24 cellular contexts compared by ENCODE assay signal in the genomic region with DNA sequence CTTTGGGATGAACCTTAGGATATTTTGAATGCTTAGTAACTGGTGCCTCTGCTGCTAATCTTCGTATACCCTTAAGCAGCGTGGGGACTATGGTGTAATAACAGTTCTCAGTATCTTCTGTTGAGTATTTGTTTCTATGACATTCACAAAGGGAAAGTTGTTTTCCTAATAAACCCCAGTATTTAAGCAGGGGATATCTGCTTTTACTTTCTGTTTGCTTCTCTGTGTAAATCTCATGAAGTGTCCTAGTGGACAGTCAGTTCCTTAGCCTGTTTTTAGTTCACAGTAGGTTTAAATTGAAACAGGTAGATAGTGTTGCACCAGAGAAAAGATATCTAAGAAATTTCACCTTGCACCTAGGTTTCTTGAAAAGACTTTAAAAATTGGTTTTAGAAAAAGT. TPM values are rescaled to one million over a fixed set of nuclear protein-coding genes. Genes with fewer than 3 reads are reported as not detected.
DNase-seq lines count a peak whose midpoint lies in the region; ATAC-seq and TF ChIP-seq lines count a peak whose summit lies in the region.
"Had no signal": no experiment of that assay in that cellular context is flagged by ENCODE, and none has a peak within 500 bp of the region (broad histone marks: within the 10 kb centered on the region; RNA-seq: fewer than 3 reads in every experiment).

No MANE protein-coding gene starts in this region.

- H4K20me1 ChIP-seq in SK-N-SH (ENCODE audit: insufficient read depth) (no peaks in the 10 kb centered on the region), Loucy (ENCODE audit: insufficient read depth, low read length, poor library complexity, severe bottlenecking) (no peaks in the 10 kb centered on the region)

- H3K4me1 ChIP-seq in SK-N-SH (ENCODE audit: control insufficient read depth in 1 of 2, insufficient read depth in 2 of 2, low read depth in 1 of 2, low read length in 1 of 2): no peaks in the 10 kb centered on the region
- H3K4me1 ChIP-seq in Loucy (ENCODE audit: insufficient read depth, low read length, poor library complexity, severe bottlenecking): peaks cover 16% of the 10 kb centered on the region
- H3K4me1 ChIP-seq: BE2C, left ventricle myocardium inferior, psoas muscle, transverse colon had no signal

- TF ChIP-seq EP300 in SK-N-SH (IDR thresholded peaks at IDR 0.05; ENCODE audit: borderline replicate concordance in 1 of 2, low read depth in 1 of 2, low read length in 1 of 2): no peak

- H2AFZ ChIP-seq in SK-N-SH (ENCODE audit: low read depth) (no peak overlapping the region), Loucy (ENCODE audit: low read length) (peak overlapping the region; percentile 61; the same call in 1 of the 2 replicates)

- H3K9ac ChIP-seq in SK-N-SH (no peak overlapping the region), Loucy (ENCODE audit: low read depth, low read length, poor library complexity, severe bottlenecking) (peak overlapping the region; percentile 8)

- no peak for TF ChIP-seq RAD21 in SK-N-SH (IDR thresholded peaks at IDR 0.05; ENCODE audit: low read length)

- 94% methylated on average over 2 of the region's 2 CpGs for WGBS in SK-N-SH (ENCODE audit: low lambda C conversion rate)

- H3K27ac ChIP-seq in SK-N-SH (ENCODE audit: low read depth in 2 of 2, low read length in 1 of 2): no peak overlapping the region
- no peak overlapping the region for H3K27ac ChIP-seq in dorsolateral prefrontal cortex
- H3K27ac ChIP-seq: 22Rv1, left ventricle myocardium inferior, psoas muscle, skin epidermis, transverse colon had no signal

- no peaks in the 10 kb centered on the region; the same call in 1 of the 2 replicates for H3K9me2 ChIP-seq in SK-N-SH
- no peaks in the 10 kb centered on the region for H3K9me2 ChIP-seq in Loucy (replicated peaks; ENCODE audit: low read depth, low read length)

- peak; percentile 51 for ATAC-seq in SK-N-SH treated with all-trans-retinoic acid at 6 μM for 48 hours
- no peak for ATAC-seq in GM21360 (IDR thresholded peaks at IDR 0.05; ENCODE audit: unreplicated experiment)
- ATAC-seq: activated CD8-positive, alpha-beta T cell treated with anti-CD3 and anti-CD28 coated beads for 36 hours; mucosa of descending colon; psoas muscle had no signal

- H3K4me3 ChIP-seq in SK-N-SH (ENCODE audit: low read depth in 2 of 2, low read length in 1 of 2) (no peak overlapping the region), Loucy (ENCODE audit: low read length, poor library complexity, severe bottlenecking) (peak overlapping the region; percentile 34), fibroblast of the aortic adventitia (ENCODE audit: low read depth, low read length) (no peak overlapping the region), dorsolateral prefrontal cortex (peak overlapping the region in 5 of 59 donors; percentile 0 to 35 (median 12))
- H3K4me3 ChIP-seq: left ventricle myocardium inferior, mucosa of descending colon, psoas muscle, skin epidermis, transverse colon had no signal

- H3K36me3 ChIP-seq in SK-N-SH (replicated peaks in 1 of 2; ENCODE audit: control insufficient read depth in 1 of 2, insufficient read depth in 2 of 2, low read length in 1 of 2): peaks cover 2 to 12% of the 10 kb centered on the region in 2 experiments
- no peaks in the 10 kb centered on the region for H3K36me3 ChIP-seq in Loucy (ENCODE audit: insufficient read depth, low read length)
- H3K36me3 ChIP-seq: BE2C had no signal

- CTCF ChIA-PET in SK-N-SH (lab: Yijun Ruan, JAX): no interaction called here

- TF ChIP-seq CTCF in SK-N-SH (IDR thresholded peaks at IDR 0.05): no peak
- TF ChIP-seq CTCF in Loucy (conservative IDR thresholded peaks at IDR 0.05; ENCODE audit: low read length): peak; percentile 16; the same call in 1 of the 2 replicates
- TF ChIP-seq CTCF in fibroblast of the aortic adventitia (IDR thresholded peaks at IDR 0.05; ENCODE audit: insufficient read depth, low read length): peak; percentile 12
- TF ChIP-seq CTCF in dorsolateral prefrontal cortex (IDR thresholded peaks at IDR 0.05 in 54 of 56, conservative IDR thresholded peaks at IDR 0.05 in 2 of 56; ENCODE audit: low read depth in 1 of 56, partially characterized antibody in 56 of 56): peak in 1 of 56 donors; percentile 14

- POLR2A ChIA-PET in SK-N-SH (lab: Yijun Ruan, JAX): no interaction called here

- H3F3A ChIP-seq in SK-N-SH (replicated peaks; ENCODE audit: insufficient read depth): no peaks in the 10 kb centered on the region
- no peaks in the 10 kb centered on the region for H3F3A ChIP-seq in Loucy (ENCODE audit: low read depth)

- H3K27me3 ChIP-seq in SK-N-SH (ENCODE audit: insufficient read depth): no peaks in the 10 kb centered on the region
- no peaks in the 10 kb centered on the region for H3K27me3 ChIP-seq in Loucy (ENCODE audit: insufficient read depth, low read length, poor library complexity, severe bottlenecking)
- no peaks in the 10 kb centered on the region for H3K27me3 ChIP-seq in dorsolateral prefrontal cortex
- H3K27me3 ChIP-seq: BE2C, transverse colon had no signal

- intact Hi-C loops in dorsolateral prefrontal cortex (cut with DNase I): no loop called here

- H3K9me3 ChIP-seq in SK-N-SH: no peaks in the 10 kb centered on the region
- H3K9me3 ChIP-seq in Loucy (ENCODE audit: insufficient read depth, low read depth, low read length): no peaks in the 10 kb centered on the region
- H3K9me3 ChIP-seq: BE2C, left ventricle myocardium inferior, mucosa of descending colon, psoas muscle, transverse colon had no signal

- DNase-seq in SK-N-SH: no peak
- DNase-seq in fibroblast of the aortic adventitia (ENCODE audit: low read depth): peak; percentile 10
- no peak for DNase-seq in NCI-H1694 (lab: John Stamatoyannopoulos, UW)
- no peak for DNase-seq in dorsolateral prefrontal cortex
- no peak for DNase-seq in stimulated activated naive CD4-positive, alpha-beta T cell treated with Interleukin-2 at 50 U/mL for 16 hours (lab: John Stamatoyannopoulos, UW)
- DNase-seq: activated CD8-positive, alpha-beta T cell treated with anti-CD3 and anti-CD28 coated beads for 36 hours; activated naive CD4-positive, alpha-beta T cell treated with anti-CD3 and anti-CD28 coated beads for 36 hours; activated T-cell treated with anti-CD3 and anti-CD28 coated beads, Interleukin-2, amount 50 U/mL, for 24 hours; BE2C; COR-L47; EL; glutamatergic neuron; left ventricle myocardium inferior; mucosa of descending colon; NCI-H2107; NK-92 treated with Interleukin-12 subunit alpha and Interleukin-12 subunit beta, amount 100 ng/mL, for 24 hours; psoas muscle; stimulated activated CD4-positive, alpha-beta T cell treated with anti-CD3 and anti-CD28 coated beads, Interleukin-2, amount 100 ng/mL, for 48 hours; transverse colon had no signal

- H3K4me2 ChIP-seq in SK-N-SH (no peak overlapping the region; the same call in 1 of the 2 replicates), Loucy (ENCODE audit: low read depth, low read length, poor library complexity, severe bottlenecking) (peak overlapping the region; percentile 58)

- no peaks in the 10 kb centered on the region; the same call in 1 of the 2 replicates for H3K79me2 ChIP-seq in SK-N-SH (ENCODE audit: insufficient read depth)
- H3K79me2 ChIP-seq in Loucy (ENCODE audit: insufficient read depth, low read length): no peaks in the 10 kb centered on the region

TF ChIP-seq in SK-N-SH treated with all-trans-retinoic acid at 6 μM for 48 hours, 23 proteins besides CTCF, POLR2A, EP300 and RAD21 (continues in another document):
- no peak for TF ChIP-seq ZFP3 (CRISPR knock-in tag; IDR thresholded peaks at IDR 0.05)

TF ChIP-seq in SK-N-SH, 30 proteins besides CTCF, POLR2A, EP300 and RAD21:
- TF ChIP-seq GATA2 (CRISPR knock-in tag; IDR thresholded peaks at IDR 0.05): no peak
- no peak for TF ChIP-seq YY1 (IDR thresholded peaks at IDR 0.05; ENCODE audit: low read depth)
- TF ChIP-seq GABPA (IDR thresholded peaks at IDR 0.05; ENCODE audit: low read depth): no peak
- TF ChIP-seq NFIC (IDR thresholded peaks at IDR 0.05; ENCODE audit: borderline replicate concordance): no peak
- no peak for TF ChIP-seq POLR2AphosphoS5 (IDR thresholded peaks at IDR 0.05; ENCODE audit: low read depth, low read length)
- TF ChIP-seq SMC3 (IDR thresholded peaks at IDR 0.05; ENCODE audit: low read depth, low read length): no peak
- TF ChIP-seq, protein P1, sequence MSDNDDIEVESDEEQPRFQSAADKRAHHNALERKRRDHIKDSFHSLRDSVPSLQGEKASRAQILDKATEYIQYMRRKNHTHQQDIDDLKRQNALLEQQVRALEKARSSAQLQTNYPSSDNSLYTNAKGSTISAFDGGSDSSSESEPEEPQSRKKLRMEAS (IDR thresholded peaks at IDR 0.05; ENCODE audit: low read depth): no peak

RNA-seq across cellular contexts. Expression of a gene that starts 14.9 kb away (rescaled TPM):
- polyA plus RNA-seq in SK-N-SH (2012; rRNA removed): 2.6 and 3.3 TPM in 2 replicates
- polyA plus RNA-seq in SK-N-SH (2012; cell fraction: cytosol; rRNA removed): 2.3 and 2.9 TPM in 2 replicates
- 5.9 and 9.2 TPM in 2 replicates for polyA plus RNA-seq in SK-N-SH (2012; cell fraction: nucleus; rRNA removed)
- total RNA-seq in fibroblast of the aortic adventitia (ENCODE audit: low replicate concordance) (9.6 and 13.6 TPM in 2 replicates), dorsolateral prefrontal cortex (10 to 100 TPM; 14.8 to 32.4 (median 22.5) TPM)

RNA-seq across cellular contexts. Expression of a gene that starts 15.0 kb away (rescaled TPM):
- polyA plus RNA-seq in SK-N-SH (2012; rRNA removed): 235 and 257 TPM in 2 replicates
- 216 and 284 TPM in 2 replicates for polyA plus RNA-seq in SK-N-SH (2012; cell fraction: cytosol; rRNA removed)
- polyA plus RNA-seq in SK-N-SH (2012; cell fraction: nucleus; rRNA removed): 59.4 and 111 TPM in 2 replicates
- total RNA-seq in fibroblast of the aortic adventitia (ENCODE audit: low replicate concordance): 62.8 and 115 TPM in 2 replicates
- total RNA-seq in dorsolateral prefrontal cortex: 100 to 1,000 TPM in 86 of 120 experiments, 10 to 100 TPM in 34; 69.9 to 161 (median 110) TPM
